In the genomic region with DNA sequence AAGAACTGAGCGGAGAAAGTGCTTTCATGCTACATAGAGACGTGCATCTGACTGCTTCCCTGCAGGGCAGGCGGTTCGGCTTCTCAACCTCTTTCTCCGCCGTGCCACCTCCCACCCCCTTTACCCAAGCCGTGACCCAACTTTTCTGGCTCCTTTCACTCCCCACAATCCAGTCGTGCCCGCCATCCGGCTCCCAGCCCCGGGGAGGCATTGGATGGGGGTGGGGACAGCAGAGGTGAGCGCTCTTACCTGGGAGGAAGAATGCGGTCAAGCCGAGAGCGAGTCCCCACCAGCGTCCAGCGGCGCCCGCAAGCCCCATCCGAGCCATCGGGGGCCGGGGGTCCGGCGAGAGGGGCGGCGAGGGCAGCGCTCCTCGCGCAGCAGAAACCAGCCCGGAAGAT, we compare ENCODE assay signal across 7 cellular contexts. TPM values are rescaled to one million over a fixed set of nuclear protein-coding genes. Genes with fewer than 3 reads are reported as not detected.
A peak's percentile ranks its signal among the peaks of the same experiment; 100 is the strongest.
DNase-seq lines count a peak whose midpoint lies in the region; ATAC-seq and TF ChIP-seq lines count a peak whose summit lies in the region.

No MANE protein-coding gene starts in this region.

- peak overlapping the region; percentile 92 for H3K9ac ChIP-seq in mammary epithelial cell (ENCODE audit: insufficient read depth, low read length)

- no peak for ATAC-seq in GM18511 (IDR thresholded peaks at IDR 0.05; ENCODE audit: unreplicated experiment)

- H3K27me3 ChIP-seq in mammary epithelial cell (ENCODE audit: insufficient read depth, low read length) = no peaks in the 10 kb centered on the region

- no TSS peak for BruUV-seq in mammary epithelial cell (replicated peaks; lab: Mats Ljungman, UMichigan)

- in situ Hi-C loops in mammary epithelial cell (cut with MboI; ENCODE audit: low sequenced_read_pairs in 2 of 2) = loop anchor here (5.0 to 25.0 kb wide), 4 partner anchors 51 to 384 kb away; no protein-coding TSS in a partner anchor

- peaks cover 3% of the 10 kb centered on the region for H3K27me3 Mint-ChIP-seq in mesothelial cell of epicardium (ENCODE audit: low read depth)

- no peaks in the 10 kb centered on the region for H3K36me3 Mint-ChIP-seq in mesothelial cell of epicardium

- no peaks in the 10 kb centered on the region for H3K36me3 ChIP-seq in mammary epithelial cell (ENCODE audit: insufficient read depth, low read length)

- intact Hi-C loops in mammary epithelial cell (cut with micrococcal nuclease) = loop anchor here (2.0 to 10.0 kb wide), 4 partner anchors 267 to 381 kb away; partner anchors contain the start of gene USP2

- dilution Hi-C loops in mammary epithelial cell (cut with HindIII; ENCODE audit: low sequenced_read_pairs) = no loop called here

- H3K4me1 ChIP-seq in mammary epithelial cell (ENCODE audit: insufficient read depth, low read length) = peaks cover 40% of the 10 kb centered on the region

- peak overlapping the region; percentile 90 for H3K27ac Mint-ChIP-seq in mesothelial cell of epicardium

- H3K9me3 Mint-ChIP-seq in mesothelial cell of epicardium = no peaks in the 10 kb centered on the region

- CTCF ChIA-PET in mammary epithelial cell (lab: Charles Lee; ENCODE audit: low non-redundant PET) = no interaction called here

- peak overlapping the region; percentile 62 for H3K4me3 ChIP-seq in Jurkat, Clone E6-1 (ENCODE audit: low read length)
- H3K4me3 ChIP-seq in mammary epithelial cell (replicated peaks in 1 of 3; ENCODE audit: insufficient read depth in 1 of 3, low read depth in 2 of 3, low read length in 3 of 3) = peak overlapping the region; percentile 79 to 92 (median 88)

- peak overlapping the region; percentile 93 for H3K4me3 Mint-ChIP-seq in mesothelial cell of epicardium

- no peaks in the 10 kb centered on the region for H3K9me3 ChIP-seq in mammary epithelial cell (replicated peaks; ENCODE audit: insufficient read depth, low read length)

- H3K27ac ChIP-seq in mammary epithelial cell (ENCODE audit: insufficient read depth, low read depth, low read length) = peak overlapping the region; percentile 74

- H3K79me2 ChIP-seq in mammary epithelial cell (ENCODE audit: insufficient read depth, low read length) = peaks cover 60% of the 10 kb centered on the region

- H3K4me2 ChIP-seq in mammary epithelial cell (ENCODE audit: insufficient read depth, low read depth, low read length) = peak overlapping the region; percentile 78

- peak; percentile 55 for DNase-seq in GM03348 (ENCODE audit: low spot score)
- no peak for DNase-seq in Jurkat, Clone E6-1 (ENCODE audit: low read depth, low spot score)
- DNase-seq in mammary epithelial cell = no peak
- peak in 1 of 2 experiments; percentile 49 for DNase-seq in mesothelial cell of epicardium (ENCODE audit: low spot score in 2 of 2, unreplicated experiment in 2 of 2)
- no peak for DNase-seq in NCI-H524 (lab: John Stamatoyannopoulos, UW)
- DNase-seq in cerebellar nuclear complex (lab: John Stamatoyannopoulos, UW) = no peak

- no peaks in the 10 kb centered on the region for H4K20me1 ChIP-seq in mammary epithelial cell (ENCODE audit: insufficient read depth, low read length)

- H2AFZ ChIP-seq in mammary epithelial cell (ENCODE audit: low read depth, low read length) = no peak overlapping the region

- 1% methylated on average over 12 of the region's 30 CpGs for WGBS in mammary epithelial cell (ENCODE audit: low coverage, missing lambda C conversion rate)

- TF ChIP-seq CTCF in mammary epithelial cell (conservative IDR thresholded peaks at IDR 0.05 in 1 of 2, IDR thresholded peaks at IDR 0.05 in 1 of 2; ENCODE audit: extremely low read depth in 1 of 2, insufficient read depth in 1 of 2, low read depth in 1 of 2, low read length in 2 of 2) = no peak
- no peak for TF ChIP-seq CTCF in mesothelial cell of epicardium (IDR thresholded peaks at IDR 0.05; ENCODE audit: unreplicated experiment)

- peaks cover 29% of the 10 kb centered on the region for H3K4me1 Mint-ChIP-seq in mesothelial cell of epicardium

RNA-seq across cellular contexts. Expression of gene NECTIN1, which starts 0.8 kb away (rescaled TPM):
- polyA plus RNA-seq in Jurkat, Clone E6-1 (2012; ENCODE audit: insufficient read depth, insufficient read length) = 15.5 TPM
- total RNA-seq in mammary epithelial cell (100 to 1,000 TPM in 1 of 2 donors, 10 to 100 TPM in 1; 60.8 to 162 TPM), mesothelial cell of epicardium (45.3 to 46.8 TPM (median 45.5 TPM) in 3 replicates)
- 103 TPM for polyA plus RNA-seq in mammary epithelial cell
- 278 TPM for polyA minus RNA-seq in mammary epithelial cell
